19 cellular contexts compared by ENCODE assay signal in genomic region chr9:116051528-116051927, GRCh38.
A peak's percentile ranks its signal among the peaks of the same experiment; 100 is the strongest.
DNase-seq lines count a peak whose midpoint lies in the region; ATAC-seq, FAIRE-seq and TF ChIP-seq lines count a peak whose summit lies in the region.
"Had no signal": no experiment of that assay in that cellular context is flagged by ENCODE, and none has a peak within 500 bp of the region (broad histone marks: within the 10 kb centered on the region; RNA-seq: fewer than 3 reads in every experiment).

No MANE protein-coding gene starts in this region.

- no peaks in the 10 kb centered on the region for H3K9me2 ChIP-seq in HCT116 (ENCODE audit: insufficient read depth)

- H3K4me1 Mint-ChIP-seq in endodermal cell (no peaks in the 10 kb centered on the region), type B pancreatic cell (ENCODE audit: unreplicated experiment) (no peaks in the 10 kb centered on the region)
- H3K4me1 Mint-ChIP-seq: CD14-positive monocyte; CD4-positive, alpha-beta memory T cell; IgD-negative memory B cell had no signal

- H3K36me3 Mint-ChIP-seq in endodermal cell (ENCODE audit: low read depth) (no peaks in the 10 kb centered on the region), type B pancreatic cell (no peaks in the 10 kb centered on the region)
- H3K36me3 Mint-ChIP-seq: CD14-positive monocyte; CD4-positive, alpha-beta memory T cell; IgD-negative memory B cell had no signal

- H3K9me3 ChIP-seq in HCT116 (ENCODE audit: control insufficient read depth in 1 of 2, insufficient read depth in 1 of 2, low read depth in 1 of 2, low read length in 2 of 2): no peaks in the 10 kb centered on the region
- H3K9me3 ChIP-seq in endodermal cell (ENCODE audit: control insufficient read depth, low read length): no peaks in the 10 kb centered on the region
- no peaks in the 10 kb centered on the region for H3K9me3 ChIP-seq in kidney (ENCODE audit: control insufficient read depth in 1 of 2, low read length in 2 of 2)
- H3K9me3 ChIP-seq: BLaER1 had no signal

- H3K4me1 ChIP-seq in HCT116 (ENCODE audit: control insufficient read depth in 1 of 2, insufficient read depth in 2 of 2, low read length in 2 of 2) (no peaks in the 10 kb centered on the region), endodermal cell (ENCODE audit: control insufficient read depth, insufficient read depth, low read length) (no peaks in the 10 kb centered on the region), kidney (ENCODE audit: control insufficient read depth in 1 of 2, insufficient read depth in 1 of 2, low read depth in 1 of 2, low read length in 2 of 2) (no peaks in the 10 kb centered on the region)
- H3K4me1 ChIP-seq: BLaER1 had no signal

- H3K27me3 ChIP-seq in HCT116 (ENCODE audit: insufficient read depth, low read length) (peaks cover 23% of the 10 kb centered on the region; the same call in 1 of the 2 replicates), endodermal cell (ENCODE audit: control insufficient read depth, insufficient read depth, low read length, poor library complexity, severe bottlenecking) (peaks cover 23% of the 10 kb centered on the region)
- H3K27me3 ChIP-seq: BLaER1 had no signal

- ATAC-seq in HCT116 (no peak), GM18909 (IDR thresholded peaks at IDR 0.05; ENCODE audit: poor library complexity, unreplicated experiment) (no peak)
- ATAC-seq: GM12878 had no signal

- H3K4me3 Mint-ChIP-seq in endodermal cell: no peak overlapping the region
- H3K4me3 Mint-ChIP-seq in type B pancreatic cell: no peak overlapping the region
- H3K4me3 Mint-ChIP-seq: CD14-positive monocyte; CD4-positive, alpha-beta memory T cell; IgD-negative memory B cell had no signal

- TF ChIP-seq RAD21 in HCT116 (IDR thresholded peaks at IDR 0.05; ENCODE audit: low read depth): no peak

- TF ChIP-seq POLR2A in HCT116 (IDR thresholded peaks at IDR 0.05; ENCODE audit: borderline replicate concordance, extremely low read depth, insufficient read depth, insufficient read length): no peak

- peak; percentile 53 for DNase-seq in DMS 273 (lab: John Stamatoyannopoulos, UW; ENCODE audit: unreplicated experiment)
- no peak for DNase-seq in DMS 273 treated with DMSO at 0.1 percent for 48 hours (lab: John Stamatoyannopoulos, UW)
- no peak for DNase-seq in HCT116 (ENCODE audit: low read depth, low spot score)
- DNase-seq in endodermal cell: no peak
- DNase-seq in type B pancreatic cell (ENCODE audit: extremely low spot score, unreplicated experiment): no peak
- no peak for DNase-seq in kidney
- DNase-seq: CD4-positive, alpha-beta memory T cell; DMS53; DND-41; EL; GM23248; KBM-7 had no signal

- intact Hi-C loops in HCT116 (cut with micrococcal nuclease) (no loop called here), kidney (cut with DNase I) (no loop called here)

- H3K36me3 ChIP-seq in HCT116 (ENCODE audit: control insufficient read depth in 1 of 2, insufficient read depth in 2 of 2, low read length in 2 of 2): no peaks in the 10 kb centered on the region
- H3K36me3 ChIP-seq in endodermal cell (ENCODE audit: control insufficient read depth, insufficient read depth, low read length): no peaks in the 10 kb centered on the region
- H3K36me3 ChIP-seq in kidney (ENCODE audit: control insufficient read depth in 1 of 2, insufficient read depth in 2 of 2, low read length in 2 of 2): no peaks in the 10 kb centered on the region
- H3K36me3 ChIP-seq: BLaER1 had no signal

- H3K9ac ChIP-seq in HCT116 (ENCODE audit: low read length) (no peak overlapping the region), endodermal cell (ENCODE audit: extremely low read depth, low read length, poor library complexity, severe bottlenecking) (no peak overlapping the region), kidney (ENCODE audit: low read length in 2 of 2) (no peak overlapping the region)
- H3K9ac ChIP-seq: BLaER1, GM23248 had no signal

- CTCF ChIA-PET in HCT116 (lab: Charles Lee): no interaction called here

- H3K27ac Mint-ChIP-seq in endodermal cell: no peak overlapping the region
- H3K27ac Mint-ChIP-seq in type B pancreatic cell: no peak overlapping the region
- H3K27ac Mint-ChIP-seq: CD14-positive monocyte; CD4-positive, alpha-beta memory T cell; IgD-negative memory B cell had no signal

- TF ChIP-seq CTCF in HCT116 (IDR thresholded peaks at IDR 0.05 in 2 of 3, conservative IDR thresholded peaks at IDR 0.05 in 1 of 3; ENCODE audit: borderline replicate concordance in 1 of 3, insufficient read depth in 1 of 3, low read depth in 2 of 3, low read length in 2 of 3): peak in 2 of 3 experiments; percentile 9 to 19; a peak in 1 of 6 replicates
- peak; percentile 57 for TF ChIP-seq CTCF in endodermal cell (conservative IDR thresholded peaks at IDR 0.05)
- peak; percentile 28 for TF ChIP-seq CTCF in type B pancreatic cell (conservative IDR thresholded peaks at IDR 0.05)
- TF ChIP-seq CTCF in kidney (IDR thresholded peaks at IDR 0.05; ENCODE audit: borderline replicate concordance, extremely low read depth, insufficient read depth): no peak

- no peak for FAIRE-seq in kidney (lab: Jason Lieb, UNC)
- FAIRE-seq: GM12878, HTR-8/SVneo had no signal

- H3K27me3 Mint-ChIP-seq in endodermal cell (ENCODE audit: insufficient read depth) (peaks cover 58% of the 10 kb centered on the region), type B pancreatic cell (peaks cover 13% of the 10 kb centered on the region)
- H3K27me3 Mint-ChIP-seq: IgD-negative memory B cell had no signal

- WGBS in endodermal cell (ENCODE audit: insufficient coverage in 1 of 2, insufficient read length in 1 of 2), 2 experiments: 96 to 100% methylated on average over 1 to 2 of the region's 2 CpGs

- no peak overlapping the region for H3K4me3 ChIP-seq in HCT116 (replicated peaks in 1 of 2; ENCODE audit: low read depth in 1 of 2, low read length in 2 of 2)
- no peak overlapping the region for H3K4me3 ChIP-seq in endodermal cell (ENCODE audit: low read length)
- H3K4me3 ChIP-seq in kidney (ENCODE audit: low read length in 2 of 2): no peak overlapping the region
- H3K4me3 ChIP-seq: BLaER1, GM12878, GM23248 had no signal

- RAD21 ChIA-PET in HCT116 (lab: Charles Lee; ENCODE audit: low non-redundant PET in 1 of 2, low total read pairs in 2 of 2, uncharacterized antibody in 2 of 2, unreplicated experiment in 2 of 2): no interaction called here

- POLR2A ChIA-PET in HCT116 (lab: Charles Lee): no interaction called here

- H3K9me3 Mint-ChIP-seq in endodermal cell (no peaks in the 10 kb centered on the region), type B pancreatic cell (no peaks in the 10 kb centered on the region)

- H4K20me1 ChIP-seq in HCT116 (ENCODE audit: insufficient read depth): no peaks in the 10 kb centered on the region
- H4K20me1 ChIP-seq: BLaER1 had no signal

- BruUV-seq in HCT116 (replicated peaks; lab: Mats Ljungman, UMichigan): no TSS peak

- H2AFZ ChIP-seq in HCT116 (ENCODE audit: low read depth, low read length, poor library complexity, severe bottlenecking): no peak overlapping the region
- H2AFZ ChIP-seq: GM23248 had no signal

- H3K4me2 ChIP-seq in HCT116 (ENCODE audit: low read length): no peak overlapping the region
- H3K4me2 ChIP-seq: BLaER1 had no signal

- no peak overlapping the region for H3K27ac ChIP-seq in HCT116 (ENCODE audit: low read depth, low read length)
- H3K27ac ChIP-seq in endodermal cell (ENCODE audit: low read depth, low read length): no peak overlapping the region
- no peak overlapping the region for H3K27ac ChIP-seq in kidney (ENCODE audit: low read depth in 2 of 2, low read length in 2 of 2)
- H3K27ac ChIP-seq: 22Rv1, BLaER1, GM23248 had no signal

- no peaks in the 10 kb centered on the region for H3K79me2 ChIP-seq in HCT116 (ENCODE audit: insufficient read depth, low read length)

TF ChIP-seq in HCT116, 20 proteins besides CTCF, POLR2A, EP300 and RAD21 (continues in another document):
- TF ChIP-seq ATF3 (IDR thresholded peaks at IDR 0.05) (no peak), ZFX (IDR thresholded peaks at IDR 0.05) (no peak), CBX3 (IDR thresholded peaks at IDR 0.05; ENCODE audit: low read depth) (no peak), MAX (IDR thresholded peaks at IDR 0.05) (no peak), ZBTB33 (IDR thresholded peaks at IDR 0.05; ENCODE audit: extremely low read depth, insufficient replicate concordance, low read length) (no peak), TCF7L2 (IDR thresholded peaks at IDR 0.05; ENCODE audit: borderline replicate concordance, extremely low read depth, insufficient read depth, insufficient read length) (no peak), ZNF274 (IDR thresholded peaks at IDR 0.05; ENCODE audit: low read depth, low read length) (no peak), EGR1 (IDR thresholded peaks at IDR 0.05; ENCODE audit: low read depth) (no peak), SIN3A (IDR thresholded peaks at IDR 0.05; ENCODE audit: low read depth) (no peak)
